Comparison of ENCODE assay signal across 1 cellular context in genomic region chr2:169798718-169799495, GRCh38.
TF ChIP-seq lines count a peak whose summit lies in the region.

Gene SSB (plus strand): TSS chr2:169798871. CDS start chr2:169800961, 2,090 bp downstream.

TF ChIP-seq in K562, 482 proteins besides CTCF, POLR2A, EP300 and RAD21 (continued from another document and continues in another):
- TF ChIP-seq TEAD2 (tag; IDR thresholded peaks at IDR 0.05), result no peak
- TF ChIP-seq RCOR1 (IDR thresholded peaks at IDR 0.05; ENCODE audit: borderline replicate concordance in 1 of 2, low read depth in 2 of 2, low read length in 2 of 2), result no peak; a peak in 1 of 4 replicates
- 0 out of 2 replicates have a peak, but pooled peaks have one; percentile 7 for TF ChIP-seq XRCC5 (IDR thresholded peaks at IDR 0.05; ENCODE audit: low read depth, low read length)
- TF ChIP-seq ZNF431 (CRISPR knock-in tag; IDR thresholded peaks at IDR 0.05), result no peak; the same call in 1 of the 2 replicates
- no peak for TF ChIP-seq ID3 (CRISPR knock-in tag; IDR thresholded peaks at IDR 0.05)
- peak; percentile 79; the same call in 1 of the 2 replicates for TF ChIP-seq ID3 (tag; IDR thresholded peaks at IDR 0.05)
- no peak for TF ChIP-seq SREBF2 (CRISPR knock-in tag; IDR thresholded peaks at IDR 0.05)
- TF ChIP-seq KLF13 (tag; IDR thresholded peaks at IDR 0.05; ENCODE audit: borderline replicate concordance, low read depth), result no peak; the same call in 1 of the 2 replicates
- TF ChIP-seq SUPT5H (IDR thresholded peaks at IDR 0.05), result peak; percentile 98
- TF ChIP-seq ZBTB33 (CRISPR knock-in tag; IDR thresholded peaks at IDR 0.05), result no peak
- TF ChIP-seq NR2F6 (CRISPR knock-in tag; IDR thresholded peaks at IDR 0.05), result no peak
- TF ChIP-seq USF1 (CRISPR knock-in tag; IDR thresholded peaks at IDR 0.05), result no peak
- TF ChIP-seq CTCFL (IDR thresholded peaks at IDR 0.05; ENCODE audit: borderline replicate concordance, insufficient read depth, low read depth, low read length, poor library complexity, severe bottlenecking), result no peak
- TF ChIP-seq MBD2 (IDR thresholded peaks at IDR 0.05; ENCODE audit: borderline replicate concordance, low read depth), result peak; percentile 88
- peak; percentile 84 for TF ChIP-seq CXXC5 (CRISPR knock-in tag; IDR thresholded peaks at IDR 0.05)
- TF ChIP-seq MEF2A (IDR thresholded peaks at IDR 0.05; ENCODE audit: control insufficient read depth, low read depth, low read length), result no peak
- peak; percentile 17; the same call in 1 of the 2 replicates for TF ChIP-seq ARID1B (IDR thresholded peaks at IDR 0.05)
- TF ChIP-seq MTA3 (IDR thresholded peaks at IDR 0.05; ENCODE audit: borderline replicate concordance), result peak; percentile 90
- TF ChIP-seq YY1 (IDR thresholded peaks at IDR 0.05; ENCODE audit: borderline replicate concordance in 1 of 3, control insufficient read depth in 1 of 3, extremely low read depth in 1 of 3, insufficient read depth in 3 of 3, insufficient read length in 1 of 3, insufficient replicate concordance in 2 of 3, low read depth in 1 of 3, low read length in 2 of 3), result peak in 2 of 3 experiments; percentile 79 to 87
- 0 out of 4 replicates have a peak, but pooled peaks of 1 of the 2 experiments have one; percentile 32 for TF ChIP-seq BCLAF1 (IDR thresholded peaks at IDR 0.05; ENCODE audit: borderline replicate concordance in 1 of 2, control insufficient read depth in 1 of 2, low read depth in 2 of 2, low read length in 1 of 2)
- 0 out of 2 replicates have a peak, but pooled peaks have one; percentile 66 for TF ChIP-seq ZBTB9 (CRISPR knock-in tag; IDR thresholded peaks at IDR 0.05)
- TF ChIP-seq PTBP1 (IDR thresholded peaks at IDR 0.05; ENCODE audit: low read depth, low read length), result no peak
- no peak; the same call in 1 of the 2 replicates for TF ChIP-seq ERF (CRISPR knock-in tag; IDR thresholded peaks at IDR 0.05)
- TF ChIP-seq ZBTB11 (CRISPR knock-in tag; IDR thresholded peaks at IDR 0.05), result peak in 1 of 3 experiments; percentile 85; a peak in 2 of 6 replicates
- 0 out of 2 replicates have a peak, but pooled peaks have one; percentile 65 for TF ChIP-seq ZSCAN29 (IDR thresholded peaks at IDR 0.05)
- TF ChIP-seq RFX5 (IDR thresholded peaks at IDR 0.05; ENCODE audit: low read depth, low read length), result no peak
- peak; percentile 70; the same call in 1 of the 2 replicates for TF ChIP-seq BHLHE40 (IDR thresholded peaks at IDR 0.05; ENCODE audit: low read length)
- peak; percentile 84 for TF ChIP-seq MYC (IDR thresholded peaks at IDR 0.05; ENCODE audit: low read depth, low read length)
- no peak for TF ChIP-seq MYC (CRISPR knock-in tag; IDR thresholded peaks at IDR 0.05; ENCODE audit: borderline replicate concordance, low read depth)
- TF ChIP-seq MXD1 (CRISPR knock-in tag; IDR thresholded peaks at IDR 0.05; ENCODE audit: borderline replicate concordance, poor library complexity, severe bottlenecking), result peak; percentile 60
- no peak for TF ChIP-seq COPS2 (conservative IDR thresholded peaks at IDR 0.05)
- TF ChIP-seq IFI16 (CRISPR knock-in tag; IDR thresholded peaks at IDR 0.05), result no peak
- TF ChIP-seq TGIF2 (CRISPR knock-in tag; IDR thresholded peaks at IDR 0.05), result 0 out of 2 replicates have a peak, but pooled peaks have one; percentile 62
- no peak for TF ChIP-seq CUX1 (CRISPR knock-in tag; IDR thresholded peaks at IDR 0.05)
- peak; percentile 57 for TF ChIP-seq CREB1 (IDR thresholded peaks at IDR 0.05)
- no peak for TF ChIP-seq CREB1 (CRISPR knock-in tag; IDR thresholded peaks at IDR 0.05)
- peak; percentile 99 for TF ChIP-seq RBFOX2 (IDR thresholded peaks at IDR 0.05; ENCODE audit: low read depth, low read length)
- peak; percentile 98 for TF ChIP-seq POLR2B (IDR thresholded peaks at IDR 0.05; ENCODE audit: low read depth, partially characterized antibody)
